In genomic region chr11:26331911-26332571, GRCh38 we compare ENCODE assay signal across 9 cellular contexts. TPM values are rescaled to one million over a fixed set of nuclear protein-coding genes. Genes with fewer than 3 reads are reported as not detected.
DNase-seq lines count a peak whose midpoint lies in the region; ATAC-seq and TF ChIP-seq lines count a peak whose summit lies in the region.
"Had no signal": no experiment of that assay in that cellular context is flagged by ENCODE, and none has a peak within 500 bp of the region (broad histone marks: within the 10 kb centered on the region; RNA-seq: fewer than 3 reads in every experiment).

Gene ANO3, plus strand, starts transcription at chr11:26332130. Its CDS starts 146 bp downstream, at chr11:26332276.

- 3 to 13% (median 7%) methylated on average over 11 to 36 of the region's 36 CpGs for WGBS in heart left ventricle, 4 donors

- CTCF ChIA-PET in AG04449 (lab: Yijun Ruan, JAX): interaction anchor here (0.7 to 1.6 kb wide), 7 partner anchors 10 to 319 kb away, joined by 3 to 5 read pairs (median 3); no protein-coding TSS in a partner anchor

- intact Hi-C loops in heart left ventricle (cut with DNase I): no loop called here

- no peak within 1 kb of the TSS for H3K4me3 Mint-ChIP-seq in activated T-cell treated with anti-CD3 and anti-CD28 coated beads, Interleukin-2, amount 50 U/mL, for 72 hours
- peak within 1 kb of the TSS; percentile 55 for H3K4me3 Mint-ChIP-seq in progenitor cell of endocrine pancreas (ENCODE audit: low read depth)
- H3K4me3 Mint-ChIP-seq: IgD-negative memory B cell had no signal

- H3K4me3 ChIP-seq in AG04449 (ENCODE audit: low read depth, low read length): peak within 1 kb of the TSS; percentile 44
- peak within 1 kb of the TSS in 7 of 12 donors; percentile 21 to 36 (median 24) for H3K4me3 ChIP-seq in heart left ventricle

- H3K4me1 ChIP-seq in heart left ventricle: peaks cover 0 to 4% (median 0%) of the 10 kb centered on the region in 12 donors

- H3K27ac Mint-ChIP-seq in activated T-cell treated with anti-CD3 and anti-CD28 coated beads, Interleukin-2, amount 50 U/mL, for 72 hours: no peak within 1 kb of the TSS
- peak within 1 kb of the TSS; percentile 69 for H3K27ac Mint-ChIP-seq in progenitor cell of endocrine pancreas
- H3K27ac Mint-ChIP-seq: IgD-negative memory B cell had no signal

- DNase-seq in AG04449 (ENCODE audit: low read depth, low spot score) (peak; percentile 17), NCI-H187 (lab: John Stamatoyannopoulos, UW) (peak; percentile 65 to 87), heart left ventricle (peak; percentile 14 to 74 (median 31)), progenitor cell of endocrine pancreas (ENCODE audit: low spot score, unreplicated experiment) (peak; percentile 86)
- DNase-seq in activated T-cell treated with anti-CD3 and anti-CD28 coated beads, Interleukin-2, amount 50 U/mL, for 72 hours: peak; percentile 0 to 1
- DNase-seq in stimulated activated naive CD4-positive, alpha-beta T cell (lab: John Stamatoyannopoulos, UW): no peak

- H3K27me3 ChIP-seq in heart left ventricle: peaks cover 0 to 51% (median 19%) of the 10 kb centered on the region in 9 donors

- POLR2A ChIA-PET in AG04449 (lab: Yijun Ruan, JAX): no interaction called here

- H3K9me3 ChIP-seq in heart left ventricle: no peaks in the 10 kb centered on the region

- TF ChIP-seq CTCF in AG04449 (IDR thresholded peaks at IDR 0.05; ENCODE audit: insufficient read depth, low read length, missing control alignments) (peak; percentile 85), heart left ventricle (IDR thresholded peaks at IDR 0.05) (peak in 4 of 12 donors; percentile 24 to 51 (median 41)), progenitor cell of endocrine pancreas (IDR thresholded peaks at IDR 0.05; ENCODE audit: unreplicated experiment) (peak; percentile 77)

- H3K36me3 Mint-ChIP-seq in activated T-cell treated with anti-CD3 and anti-CD28 coated beads, Interleukin-2, amount 50 U/mL, for 72 hours (ENCODE audit: insufficient read depth in 2 of 2): no peaks in the 10 kb centered on the region
- H3K36me3 Mint-ChIP-seq in progenitor cell of endocrine pancreas (ENCODE audit: insufficient read depth): no peaks in the 10 kb centered on the region

- no peak within 1 kb of the TSS for H3K27ac ChIP-seq in heart left ventricle

- H3K36me3 ChIP-seq in heart left ventricle: no peaks in the 10 kb centered on the region

- ATAC-seq in GM18499 (IDR thresholded peaks at IDR 0.05; ENCODE audit: insufficient read depth, unreplicated experiment) (peak; percentile 67), HG02852 (IDR thresholded peaks at IDR 0.05; ENCODE audit: unreplicated experiment) (peak; percentile 85), heart left ventricle (peak in 3 of 4 donors; percentile 67 to 87 (median 83))
- ATAC-seq in activated T-cell treated with anti-CD3 and anti-CD28 coated beads, Interleukin-2, amount 50 U/mL, for 72 hours (replicated peaks in 1 of 2): peak in 1 of 2 donors; percentile 28

- no peaks in the 10 kb centered on the region for H3K4me1 Mint-ChIP-seq in activated T-cell treated with anti-CD3 and anti-CD28 coated beads, Interleukin-2, amount 50 U/mL, for 72 hours (ENCODE audit: low read depth)
- peaks cover 4% of the 10 kb centered on the region for H3K4me1 Mint-ChIP-seq in progenitor cell of endocrine pancreas (ENCODE audit: low read depth)
- H3K4me1 Mint-ChIP-seq: IgD-negative memory B cell had no signal

- H3K27me3 Mint-ChIP-seq in activated T-cell treated with anti-CD3 and anti-CD28 coated beads, Interleukin-2, amount 50 U/mL, for 72 hours (ENCODE audit: low read depth): peaks cover 16% of the 10 kb centered on the region
- peaks cover 20% of the 10 kb centered on the region for H3K27me3 Mint-ChIP-seq in progenitor cell of endocrine pancreas

- no peaks in the 10 kb centered on the region for H3K9me3 Mint-ChIP-seq in activated T-cell treated with anti-CD3 and anti-CD28 coated beads, Interleukin-2, amount 50 U/mL, for 72 hours
- no peaks in the 10 kb centered on the region for H3K9me3 Mint-ChIP-seq in progenitor cell of endocrine pancreas (ENCODE audit: low read depth)

- TF ChIP-seq POLR2A in heart left ventricle (IDR thresholded peaks at IDR 0.05): no peak

RNA-seq across cellular contexts. Expression of gene ANO3, which starts in this region (rescaled TPM):
- not detected for total RNA-seq in activated T-cell treated with anti-CD3 and anti-CD28 coated beads, Interleukin-2, amount 50 U/mL, for 72 hours
- total RNA-seq in heart left ventricle (under 1 TPM in 3 of 9 donors, not detected in 6; 0.12 to 0.54 (median 0.29) TPM), progenitor cell of endocrine pancreas (0.53 and 0.67 TPM in 2 replicates)
- under 1 TPM; 0.04 to 0.06 TPM for polyA plus RNA-seq in heart left ventricle
- polyA plus RNA-seq: IgD-negative memory B cell had no signal

Comparison
In these comparisons a context has a peak if more than half of its experiments do, and no peak if none do; other contexts are left out.
1. Peak in DNase-seq in activated T-cell treated with anti-CD3 and anti-CD28 coated beads, Interleukin-2, amount 50 U/mL, for 72 hours; RNA of the gene not detected or under 1 TPM.
2. Peak in DNase-seq, ATAC-seq and H3K4me3 ChIP-seq in heart left ventricle; RNA of the gene not detected or under 1 TPM.
3. Peak in DNase-seq in progenitor cell of endocrine pancreas; RNA of the gene not detected or under 1 TPM.
4. DNase-seq: peak in AG04449 (single experiment) and NCI-H187 (2 of 2); none in stimulated activated naive CD4-positive, alpha-beta T cell (0 of 6).